8 cellular contexts compared by ENCODE assay signal in the genomic region with DNA sequence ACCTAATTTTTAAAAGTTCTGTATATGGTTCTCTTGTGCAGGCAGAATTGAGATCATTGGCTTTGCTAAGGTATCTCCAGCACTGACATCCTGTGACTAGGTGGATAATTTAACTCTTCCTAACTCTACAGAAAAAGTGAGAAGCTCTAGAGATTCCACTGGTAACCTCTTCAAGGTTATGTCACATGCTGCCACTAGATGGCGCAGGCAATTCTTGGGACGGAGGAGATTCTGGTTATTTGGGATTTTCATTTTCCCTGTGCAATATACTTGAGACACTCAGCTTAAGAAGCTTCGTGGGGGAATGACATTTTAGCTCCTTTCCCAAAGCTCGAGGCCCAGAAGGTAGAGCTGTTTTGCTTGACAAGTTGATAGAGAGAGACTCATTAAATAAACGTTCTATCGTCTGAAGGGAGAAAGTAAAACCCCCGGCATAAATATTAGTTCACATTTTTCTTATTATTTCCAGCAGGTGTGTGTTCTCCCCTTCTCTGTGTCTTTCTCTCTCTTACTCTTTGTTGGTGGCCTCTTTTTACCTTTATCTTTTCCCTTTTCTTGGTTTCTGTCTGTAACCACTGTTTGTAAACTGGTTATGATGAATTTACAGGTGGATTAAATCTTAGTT. TPM values are rescaled to one million over a fixed set of nuclear protein-coding genes. Genes with fewer than 3 reads are reported as not detected.
DNase-seq lines count a peak whose midpoint lies in the region; ATAC-seq, FAIRE-seq and TF ChIP-seq lines count a peak whose summit lies in the region.

No MANE protein-coding gene starts in this region.

- TF ChIP-seq CTCF in Peyer's patch (IDR thresholded peaks at IDR 0.05) (peak; percentile 30 to 85 (median 80)), kidney (IDR thresholded peaks at IDR 0.05; ENCODE audit: borderline replicate concordance, extremely low read depth, insufficient read depth) (peak; percentile 85)

- H3K27me3 ChIP-seq in Peyer's patch, result no peaks in the 10 kb centered on the region

- peak; percentile 94 for ATAC-seq in GM21390 (IDR thresholded peaks at IDR 0.05; ENCODE audit: unreplicated experiment)

- H3K9me3 ChIP-seq in Peyer's patch, result no peaks in the 10 kb centered on the region
- H3K9me3 ChIP-seq in kidney (ENCODE audit: control insufficient read depth in 1 of 2, low read length in 2 of 2), result no peaks in the 10 kb centered on the region

- H3K4me3 ChIP-seq in Peyer's patch, result peak overlapping the region in 2 of 4 donors; percentile 38
- peak overlapping the region; percentile 51 to 71 for H3K4me3 ChIP-seq in kidney (ENCODE audit: low read length in 2 of 2)

- H3K27ac ChIP-seq in Peyer's patch (no peak overlapping the region), kidney (ENCODE audit: low read depth in 2 of 2, low read length in 2 of 2) (no peak overlapping the region)

- intact Hi-C loops in kidney (cut with DNase I), result no loop called here

- H3K36me3 ChIP-seq in Peyer's patch, result no peaks in the 10 kb centered on the region
- no peaks in the 10 kb centered on the region for H3K36me3 ChIP-seq in kidney (ENCODE audit: control insufficient read depth in 1 of 2, insufficient read depth in 2 of 2, low read length in 2 of 2)

- FAIRE-seq in kidney (lab: Jason Lieb, UNC), result peak; percentile 38

- H3K4me1 ChIP-seq in Peyer's patch (no peaks in the 10 kb centered on the region), kidney (ENCODE audit: control insufficient read depth in 1 of 2, insufficient read depth in 1 of 2, low read depth in 1 of 2, low read length in 2 of 2) (no peaks in the 10 kb centered on the region)

- peak overlapping the region; percentile 14 to 39 for H3K9ac ChIP-seq in kidney (ENCODE audit: low read length in 2 of 2)

- no peak for TF ChIP-seq POLR2A in Peyer's patch (IDR thresholded peaks at IDR 0.05)

- DNase-seq in DMS79 treated with DMSO at 0.1 percent for 48 hours (lab: John Stamatoyannopoulos, UW), result peak; percentile 19
- DNase-seq in DMS79 (lab: John Stamatoyannopoulos, UW), result no peak
- peak; percentile 52 for DNase-seq in HT-29 (ENCODE audit: low spot score)
- peak in 2 of 3 donors; percentile 19 to 77 for DNase-seq in Peyer's patch
- DNase-seq in brain pericyte (ENCODE audit: low read depth, low spot score), result peak; percentile 12
- DNase-seq in kidney, result no peak
- peak; percentile 47 for DNase-seq in stimulated activated CD4-positive, alpha-beta T cell treated with anti-CD3 and anti-CD28 coated beads, Interleukin-15, amount 100 ng/mL, for 24 hours

RNA-seq across cellular contexts. Expression of a gene that starts 26.6 kb away (rescaled TPM):
- total RNA-seq in HT-29 (2014; rRNA removed; shearing (Covaris generic)), result 5.3 and 5.4 TPM in 2 replicates
- total RNA-seq in Peyer's patch, result 10 to 100 TPM; 13.2 to 22.6 (median 18.7) TPM
- total RNA-seq in kidney, result 47.4 TPM
- 28.0 TPM for polyA plus RNA-seq in kidney (ENCODE audit: insufficient read depth, low read depth, low replicate concordance)

RNA-seq across cellular contexts. Expression of a gene that starts 53.3 kb away (rescaled TPM):
- total RNA-seq in HT-29 (2014; rRNA removed; shearing (Covaris generic)), result not detected in 2 replicates
- total RNA-seq in Peyer's patch, result 100 to 1,000 TPM in 3 of 4 donors, 10 to 100 TPM in 1; 68.5 to 330 (median 222) TPM
- 6.7 TPM for total RNA-seq in kidney
- polyA plus RNA-seq in kidney (ENCODE audit: insufficient read depth, low read depth, low replicate concordance), result 6.7 TPM

Comparison
In these comparisons a context has a peak if more than half of its experiments do, and no peak if none do; other contexts are left out.
1. DNase-seq: peak in DMS79 treated with DMSO at 0.1 percent for 48 hours (single experiment), HT-29 (single experiment), Peyer's patch (2 of 3), brain pericyte (single experiment) and stimulated activated CD4-positive, alpha-beta T cell treated with anti-CD3 and anti-CD28 coated beads, Interleukin-15, amount 100 ng/mL, for 24 hours (single experiment); none in DMS79 (single experiment) and kidney (single experiment).